Comparison of ENCODE assay signal across 14 cellular contexts in genomic region chr1:52102336-52103013, GRCh38. TPM values are rescaled to one million over a fixed set of nuclear protein-coding genes. Genes with fewer than 3 reads are reported as not detected.
DNase-seq lines count a peak whose midpoint lies in the region; ATAC-seq and TF ChIP-seq lines count a peak whose summit lies in the region.
"Had no signal": no experiment of that assay in that cellular context is flagged by ENCODE, and none has a peak within 500 bp of the region (broad histone marks: within the 10 kb centered on the region; RNA-seq: fewer than 3 reads in every experiment).

No MANE protein-coding gene starts in this region.

- H3K4me2 ChIP-seq in IMR-90 (ENCODE audit: low read depth, low read length), result no peak overlapping the region

- no peak overlapping the region for H3K4ac ChIP-seq in IMR-90 (ENCODE audit: low read depth, low read length)

- H3K4me1 Mint-ChIP-seq in natural killer cell treated with Interleukin-12 subunit alpha and Interleukin-12 subunit beta and Interleukin-15 and Interleukin-18, amount 100 ng/mL, for 72 hours (ENCODE audit: low read depth in 2 of 2), result peaks cover 18 to 26% of the 10 kb centered on the region in 2 donors
- H3K4me1 Mint-ChIP-seq: central memory CD8-positive, alpha-beta T cell had no signal

- no peak overlapping the region for H3K4me3 ChIP-seq in IMR-90 (ENCODE audit: insufficient read depth, low read depth, low read length)
- H3K4me3 ChIP-seq: SK-N-MC had no signal

- no peak overlapping the region for H2BK120ac ChIP-seq in IMR-90 (ENCODE audit: low read depth, low read length)

- no peak overlapping the region for H3K56ac ChIP-seq in IMR-90 (ENCODE audit: extremely low read depth, insufficient read depth, low read length)

- no peak overlapping the region for H3K18ac ChIP-seq in IMR-90 (ENCODE audit: low read depth, low read length)

- peak overlapping the region; percentile 36 for H3K4me3 Mint-ChIP-seq in natural killer cell treated with Interleukin-12 subunit alpha and Interleukin-12 subunit beta and Interleukin-15 and Interleukin-18, amount 100 ng/mL, for 72 hours
- H3K4me3 Mint-ChIP-seq: activated naive CD8-positive, alpha-beta T cell; central memory CD8-positive, alpha-beta T cell; stimulated activated effector memory CD8-positive, alpha-beta T cell treated with anti-CD3 and anti-CD28 coated beads, Interleukin-12 subunit alpha, Interleukin-12 subunit beta, amount 100 ng/mL, for 72 hours had no signal

- H3K27ac ChIP-seq in IMR-90 (ENCODE audit: insufficient read depth, low read length), result no peak overlapping the region
- H3K27ac ChIP-seq: C4-2B, neutrophil, SK-N-MC had no signal

- no peak overlapping the region for H2BK5ac ChIP-seq in IMR-90 (ENCODE audit: low read depth, low read length, poor library complexity, severe bottlenecking)

- peak overlapping the region; percentile 6 to 83 for H3K27ac Mint-ChIP-seq in natural killer cell treated with Interleukin-12 subunit alpha and Interleukin-12 subunit beta and Interleukin-15 and Interleukin-18, amount 100 ng/mL, for 72 hours
- H3K27ac Mint-ChIP-seq: activated naive CD8-positive, alpha-beta T cell; stimulated activated effector memory CD8-positive, alpha-beta T cell treated with anti-CD3 and anti-CD28 coated beads, Interleukin-12 subunit alpha, Interleukin-12 subunit beta, amount 100 ng/mL, for 72 hours had no signal

- peak; percentile 73 for ATAC-seq in GM18870 (IDR thresholded peaks at IDR 0.05; ENCODE audit: unreplicated experiment)
- ATAC-seq in GM21619 (IDR thresholded peaks at IDR 0.05; ENCODE audit: unreplicated experiment), result peak; percentile 69
- no peak for ATAC-seq in IMR-90 (ENCODE audit: low read depth)
- ATAC-seq in natural killer cell treated with Interleukin-12 subunit alpha and Interleukin-12 subunit beta and Interleukin-15 and Interleukin-18, amount 100 ng/mL, for 72 hours, result peak; percentile 86 to 90
- ATAC-seq in GM21515 (IDR thresholded peaks at IDR 0.05; ENCODE audit: unreplicated experiment), result no peak
- ATAC-seq: stimulated activated effector memory CD8-positive, alpha-beta T cell treated with anti-CD3 and anti-CD28 coated beads, Interleukin-12 subunit alpha, Interleukin-12 subunit beta, amount 100 ng/mL, for 72 hours had no signal

- H3K14ac ChIP-seq in IMR-90 (replicated peaks; ENCODE audit: low read depth, low read length), result no peak overlapping the region

- no peaks in the 10 kb centered on the region for H4K20me1 ChIP-seq in IMR-90 (ENCODE audit: insufficient read depth, low read length)

- POLR2A ChIA-PET in IMR-90 (lab: Charles Lee; ENCODE audit: unreplicated experiment), result no interaction called here

- TF ChIP-seq POLR2A in IMR-90 (IDR thresholded peaks at IDR 0.05; ENCODE audit: low read depth, low read length), result no peak

- no peak for TF ChIP-seq CTCF in IMR-90 (conservative IDR thresholded peaks at IDR 0.05; ENCODE audit: low read depth, low read length)

- no peak overlapping the region for H2BK20ac ChIP-seq in IMR-90 (ENCODE audit: low read depth, low read length)

- no peaks in the 10 kb centered on the region for H3K4me1 ChIP-seq in IMR-90 (ENCODE audit: control insufficient read depth, insufficient read depth, low read length)

- H3K36me3 Mint-ChIP-seq in natural killer cell treated with Interleukin-12 subunit alpha and Interleukin-12 subunit beta and Interleukin-15 and Interleukin-18, amount 100 ng/mL, for 72 hours, result no peaks in the 10 kb centered on the region
- H3K36me3 Mint-ChIP-seq: stimulated activated effector memory CD8-positive, alpha-beta T cell treated with anti-CD3 and anti-CD28 coated beads, Interleukin-12 subunit alpha, Interleukin-12 subunit beta, amount 100 ng/mL, for 72 hours had no signal

- DNase-seq in IMR-90 (no peak), DMS 273 treated with DMSO at 0.1 percent for 48 hours (lab: John Stamatoyannopoulos, UW) (no peak), NOMO-1 treated with dmso at 0.1 percent for 144 hours (lab: John Stamatoyannopoulos, UW; ENCODE audit: unreplicated experiment) (no peak)
- DNase-seq in natural killer cell treated with Interleukin-12 subunit alpha and Interleukin-12 subunit beta and Interleukin-15 and Interleukin-18, amount 100 ng/mL, for 72 hours (ENCODE audit: low spot score), result no peak
- DNase-seq: stimulated activated CD4-positive, alpha-beta T cell treated with anti-CD3 and anti-CD28 coated beads, Interleukin-4, amount 100 ng/mL, for 4 hours had no signal

- H4K8ac ChIP-seq in IMR-90 (ENCODE audit: low read depth in 2 of 2, low read length in 2 of 2), result no peak overlapping the region

- no peaks in the 10 kb centered on the region for H3K9me3 ChIP-seq in IMR-90 (ENCODE audit: control insufficient read depth, insufficient read depth, low read length)
- H3K9me3 ChIP-seq: neutrophil had no signal

- H3K27me3 ChIP-seq in IMR-90 (ENCODE audit: control insufficient read depth, insufficient read depth, low read length), result 0 out of 2 replicates have a peak, but pooled peaks cover 2% of the 10 kb centered on the region
- H3K27me3 ChIP-seq: neutrophil had no signal

- no peak overlapping the region for H3K9ac ChIP-seq in IMR-90 (ENCODE audit: low read depth, low read length)

- H3K36me3 ChIP-seq in IMR-90 (ENCODE audit: control insufficient read depth, insufficient read depth, low read length), result no peaks in the 10 kb centered on the region
- H3K36me3 ChIP-seq: neutrophil had no signal

- TF ChIP-seq RAD21 in IMR-90 (IDR thresholded peaks at IDR 0.05; ENCODE audit: low read length), result no peak

- no peaks in the 10 kb centered on the region for H3K9me3 Mint-ChIP-seq in natural killer cell treated with Interleukin-12 subunit alpha and Interleukin-12 subunit beta and Interleukin-15 and Interleukin-18, amount 100 ng/mL, for 72 hours
- H3K9me3 Mint-ChIP-seq: central memory CD8-positive, alpha-beta T cell; stimulated activated effector memory CD8-positive, alpha-beta T cell treated with anti-CD3 and anti-CD28 coated beads, Interleukin-12 subunit alpha, Interleukin-12 subunit beta, amount 100 ng/mL, for 72 hours had no signal

- WGBS in IMR-90 (ENCODE audit: extremely low coverage in 2 of 2, insufficient read length in 1 of 2), 2 experiments, result no CpG with 5 or more reads among the region's 1 CpG

- H2AFZ ChIP-seq in IMR-90 (replicated peaks; ENCODE audit: low read length, poor library complexity), result peak overlapping the region; percentile 41

- H2AK9ac ChIP-seq in IMR-90 (replicated peaks; ENCODE audit: low read depth, low read length, poor library complexity), result no peak overlapping the region

- H2BK15ac ChIP-seq in IMR-90 (ENCODE audit: low read depth, low read length), result no peak overlapping the region

- no peak overlapping the region for H4K5ac ChIP-seq in IMR-90 (ENCODE audit: low read depth, low read length)

- H4K91ac ChIP-seq in IMR-90 (ENCODE audit: insufficient read depth, low read depth, low read length), result no peak overlapping the region

- dilution Hi-C loops in IMR-90 (cut with HindIII; ENCODE audit: low sequenced_read_pairs, unreplicated experiment), result no loop called here

- H3K9me1 ChIP-seq in IMR-90 (ENCODE audit: insufficient read depth, low read length), result no peaks in the 10 kb centered on the region

- H3K79me1 ChIP-seq in IMR-90 (ENCODE audit: low read depth in 1 of 2, low read length in 2 of 2), result no peaks in the 10 kb centered on the region

- intact Hi-C loops in IMR-90 (cut with micrococcal nuclease), result no loop called here

- in situ Hi-C loops in IMR-90 (cut with MboI; ENCODE audit: low sequenced_read_pairs), result no loop called here

- H3K23ac ChIP-seq in IMR-90 (ENCODE audit: low read depth, low read length), result no peak overlapping the region

- no peak overlapping the region for H2AK5ac ChIP-seq in IMR-90 (ENCODE audit: low read depth, low read length)

- H3K27me3 Mint-ChIP-seq in natural killer cell treated with Interleukin-12 subunit alpha and Interleukin-12 subunit beta and Interleukin-15 and Interleukin-18, amount 100 ng/mL, for 72 hours, result peaks cover 0 to 5% of the 10 kb centered on the region in 2 donors
- H3K27me3 Mint-ChIP-seq: central memory CD8-positive, alpha-beta T cell had no signal

- CTCF ChIA-PET in IMR-90 (lab: Yijun Ruan, JAX), result no interaction called here

- no TSS peak for BruUV-seq in IMR-90 (replicated peaks; lab: Mats Ljungman, UMichigan)

TF ChIP-seq in IMR-90, 13 proteins besides CTCF, POLR2A, EP300 and RAD21:
- 0 out of 2 replicates have a peak, but pooled peaks have one; percentile 30 for TF ChIP-seq CEBPB (IDR thresholded peaks at IDR 0.05; ENCODE audit: low read depth, low read length)
- no peak for TF ChIP-seq BHLHE40 (IDR thresholded peaks at IDR 0.05; ENCODE audit: low read depth, low read length)

RNA-seq across cellular contexts. Expression of gene ZFYVE9, which starts 39.4 kb away (rescaled TPM):
- total RNA-seq in IMR-90 (2012; rRNA removed), result 28.7 and 29.4 TPM in 2 replicates
- polyA plus RNA-seq in IMR-90 (2012; rRNA removed), result 6.6 and 8.3 TPM in 2 replicates
- polyA plus RNA-seq in IMR-90 (2012; cell fraction: cytosol; rRNA removed), result 1.9 and 3.2 TPM in 2 replicates
- 1.0 and 5.1 TPM in 2 replicates for polyA plus RNA-seq in IMR-90 (2012; cell fraction: nucleus; rRNA removed; ENCODE audit: low replicate concordance)
- 1 to 10 TPM; 1.1 to 2.9 TPM for total RNA-seq in natural killer cell treated with Interleukin-12 subunit alpha and Interleukin-12 subunit beta and Interleukin-15 and Interleukin-18, amount 100 ng/mL, for 72 hours

RNA-seq across cellular contexts. Expression of gene BTF3L4, which starts 46.4 kb away (rescaled TPM):
- total RNA-seq in IMR-90 (2012; rRNA removed), result 41.2 and 46.4 TPM in 2 replicates
- polyA plus RNA-seq in IMR-90 (2012; rRNA removed), result 29.3 and 34.5 TPM in 2 replicates
- polyA plus RNA-seq in IMR-90 (2012; cell fraction: cytosol; rRNA removed), result 4.9 and 8.1 TPM in 2 replicates
- 1.7 and 22.0 TPM in 2 replicates for polyA plus RNA-seq in IMR-90 (2012; cell fraction: nucleus; rRNA removed; ENCODE audit: low replicate concordance)
- total RNA-seq in natural killer cell treated with Interleukin-12 subunit alpha and Interleukin-12 subunit beta and Interleukin-15 and Interleukin-18, amount 100 ng/mL, for 72 hours, result 10 to 100 TPM; 24.2 to 29.9 TPM

RNA-seq across cellular contexts. Expression of gene TXNDC12, which starts 47.5 kb away (rescaled TPM):
- total RNA-seq in IMR-90 (2012; rRNA removed), result 29.9 and 35.3 TPM in 2 replicates
- polyA plus RNA-seq in IMR-90 (2012; rRNA removed), result 22.0 and 24.4 TPM in 2 replicates
- polyA plus RNA-seq in IMR-90 (2012; cell fraction: cytosol; rRNA removed), result 13.5 and 14.3 TPM in 2 replicates
- polyA plus RNA-seq in IMR-90 (2012; cell fraction: nucleus; rRNA removed; ENCODE audit: low replicate concordance), result 12.7 and 17.4 TPM in 2 replicates
- 10 to 100 TPM; 32.0 to 50.2 TPM for total RNA-seq in natural killer cell treated with Interleukin-12 subunit alpha and Interleukin-12 subunit beta and Interleukin-15 and Interleukin-18, amount 100 ng/mL, for 72 hours

Comparison
In these comparisons a context has a peak if more than half of its experiments do, and no peak if none do; other contexts are left out.
1. ATAC-seq: peak in GM18870 (single experiment), GM21619 (single experiment) and natural killer cell treated with Interleukin-12 subunit alpha and Interleukin-12 subunit beta and Interleukin-15 and Interleukin-18, amount 100 ng/mL, for 72 hours (2 of 2); none in IMR-90 (single experiment) and GM21515 (single experiment).